9 cellular contexts compared by ENCODE assay signal in genomic region chr11:58654079-58654907, GRCh38. TPM values are rescaled to one million over a fixed set of nuclear protein-coding genes. Genes with fewer than 3 reads are reported as not detected.
DNase-seq lines count a peak whose midpoint lies in the region; ATAC-seq and TF ChIP-seq lines count a peak whose summit lies in the region.
"Had no signal": no experiment of that assay in that cellular context is flagged by ENCODE, and none has a peak within 500 bp of the region (broad histone marks: within the 10 kb centered on the region; RNA-seq: fewer than 3 reads in every experiment).

No MANE protein-coding gene starts in this region.

- H3K27me3 ChIP-seq in CD8-positive, alpha-beta T cell (ENCODE audit: insufficient read depth, low read length), result no peaks in the 10 kb centered on the region
- H3K27me3 ChIP-seq in mesendoderm (ENCODE audit: insufficient read depth, low read length, poor library complexity), result no peaks in the 10 kb centered on the region

- no peak overlapping the region for H3K4me3 Mint-ChIP-seq in CD8-positive, alpha-beta T cell
- peak overlapping the region; percentile 5 for H3K4me3 Mint-ChIP-seq in activated CD8-positive, alpha-beta T cell treated with anti-CD3 and anti-CD28 coated beads for 36 hours
- no peak overlapping the region for H3K4me3 Mint-ChIP-seq in effector memory CD8-positive, alpha-beta T cell
- H3K4me3 Mint-ChIP-seq: T-helper 1 cell treated with Interleukin-12 subunit alpha and Interleukin-12 subunit beta and Interleukin-4 antibody, amounts not matched to agents 30 μg/mL and 1 μg/mL, for 36 hours had no signal

- no peak overlapping the region for H2BK120ac ChIP-seq in mesendoderm (ENCODE audit: low read depth, low read length)

- no peak overlapping the region for H4K5ac ChIP-seq in mesendoderm (ENCODE audit: low read length)

- no peak overlapping the region for H3K27ac Mint-ChIP-seq in CD8-positive, alpha-beta T cell
- peak overlapping the region; percentile 17 for H3K27ac Mint-ChIP-seq in activated CD8-positive, alpha-beta T cell treated with anti-CD3 and anti-CD28 coated beads for 36 hours
- no peak overlapping the region for H3K27ac Mint-ChIP-seq in effector memory CD8-positive, alpha-beta T cell
- H3K27ac Mint-ChIP-seq: T-helper 1 cell treated with Interleukin-12 subunit alpha and Interleukin-12 subunit beta and Interleukin-4 antibody, amounts not matched to agents 30 μg/mL and 1 μg/mL, for 36 hours had no signal

- no peak overlapping the region for H3K18ac ChIP-seq in mesendoderm (ENCODE audit: low read length)

- no peak overlapping the region for H3K9ac ChIP-seq in mesendoderm (ENCODE audit: low read length)

- CTCF ChIA-PET in CD8-positive, alpha-beta T cell (lab: Charles Lee), result interaction anchor here (0.7 to 8.0 kb wide), 17 partner anchors 8 to 507 kb away, joined by 3 to 135 read pairs (median 4); no protein-coding TSS in a partner anchor
- CTCF ChIA-PET in activated CD8-positive, alpha-beta T cell treated with anti-CD3 and anti-CD28 coated beads for 36 hours (lab: Charles Lee), result interaction anchor here (0.6 to 4.6 kb wide), 22 partner anchors 13 to 504 kb away, joined by 3 to 45 read pairs (median 4); partner anchors contain the start of gene LPXN

- H2BK5ac ChIP-seq in mesendoderm (ENCODE audit: low read length), result no peak overlapping the region

- H3K27ac ChIP-seq in CD8-positive, alpha-beta T cell (ENCODE audit: low read depth, low read length), result no peak overlapping the region
- no peak overlapping the region for H3K27ac ChIP-seq in mesendoderm (ENCODE audit: low read depth, low read length)

- intact Hi-C loops in CD8-positive, alpha-beta T cell (cut with DNase I, micrococcal nuclease), result loop anchor here (1.0 to 10.0 kb wide), 8 partner anchors 21 to 504 kb away; no protein-coding TSS in a partner anchor
- intact Hi-C loops in activated CD8-positive, alpha-beta T cell treated with anti-CD3 and anti-CD28 coated beads for 36 hours (cut with micrococcal nuclease), result loop anchor here (1.0 to 10.0 kb wide), 3 partner anchors 61 to 411 kb away; no protein-coding TSS in a partner anchor

- no peaks in the 10 kb centered on the region for H3K27me3 Mint-ChIP-seq in CD8-positive, alpha-beta T cell (ENCODE audit: low read depth)
- no peaks in the 10 kb centered on the region for H3K27me3 Mint-ChIP-seq in activated CD8-positive, alpha-beta T cell treated with anti-CD3 and anti-CD28 coated beads for 36 hours
- peaks cover 6% of the 10 kb centered on the region in 2 donors for H3K27me3 Mint-ChIP-seq in effector memory CD8-positive, alpha-beta T cell

- no peak overlapping the region for H2AK5ac ChIP-seq in mesendoderm (ENCODE audit: low read length)

- no peak overlapping the region for H3K4me2 ChIP-seq in mesendoderm (ENCODE audit: low read length)

- no peaks in the 10 kb centered on the region for H3K9me3 Mint-ChIP-seq in CD8-positive, alpha-beta T cell
- H3K9me3 Mint-ChIP-seq in activated CD8-positive, alpha-beta T cell treated with anti-CD3 and anti-CD28 coated beads for 36 hours, result no peaks in the 10 kb centered on the region
- no peaks in the 10 kb centered on the region for H3K9me3 Mint-ChIP-seq in effector memory CD8-positive, alpha-beta T cell
- H3K9me3 Mint-ChIP-seq: T-helper 1 cell treated with Interleukin-12 subunit alpha and Interleukin-12 subunit beta and Interleukin-4 antibody, amounts not matched to agents 30 μg/mL and 1 μg/mL, for 36 hours had no signal

- no peak overlapping the region for H3K4me3 ChIP-seq in CD8-positive, alpha-beta T cell (ENCODE audit: low read depth, low read length)
- no peak overlapping the region for H3K4me3 ChIP-seq in mesendoderm (ENCODE audit: low read length)

- no CpG with 5 or more reads among the region's 12 CpGs for WGBS in mesendoderm (ENCODE audit: extremely low coverage, insufficient coverage, low lambda C conversion rate)

- no peak overlapping the region for H4K8ac ChIP-seq in mesendoderm (ENCODE audit: low read depth, low read length)

- H3K56ac ChIP-seq in mesendoderm (ENCODE audit: low read length), result no peak overlapping the region

- no peaks in the 10 kb centered on the region for H3K36me3 Mint-ChIP-seq in CD8-positive, alpha-beta T cell
- no peaks in the 10 kb centered on the region for H3K36me3 Mint-ChIP-seq in activated CD8-positive, alpha-beta T cell treated with anti-CD3 and anti-CD28 coated beads for 36 hours (ENCODE audit: low read depth)
- no peaks in the 10 kb centered on the region for H3K36me3 Mint-ChIP-seq in effector memory CD8-positive, alpha-beta T cell (ENCODE audit: insufficient read depth)

- peaks cover 4% of the 10 kb centered on the region for H3K4me1 Mint-ChIP-seq in CD8-positive, alpha-beta T cell (ENCODE audit: low read depth)
- H3K4me1 Mint-ChIP-seq in activated CD8-positive, alpha-beta T cell treated with anti-CD3 and anti-CD28 coated beads for 36 hours (ENCODE audit: low read depth), result peaks cover 19% of the 10 kb centered on the region
- H3K4me1 Mint-ChIP-seq in effector memory CD8-positive, alpha-beta T cell (ENCODE audit: low read depth in 2 of 2), result peaks cover 6 to 8% of the 10 kb centered on the region in 2 donors

- H3K79me2 ChIP-seq in mesendoderm (ENCODE audit: control insufficient read depth, insufficient read depth, low read length), result no peaks in the 10 kb centered on the region

- peak; percentile 98 for ATAC-seq in CD8-positive, alpha-beta T cell
- ATAC-seq in GM19324 (IDR thresholded peaks at IDR 0.05; ENCODE audit: low FRiP score, unreplicated experiment) (peak; percentile 92), HG03378 (IDR thresholded peaks at IDR 0.05; ENCODE audit: unreplicated experiment) (peak; percentile 93)
- peak; percentile 96 for ATAC-seq in activated CD8-positive, alpha-beta T cell treated with anti-CD3 and anti-CD28 coated beads for 36 hours
- peak; percentile 99 for ATAC-seq in effector memory CD8-positive, alpha-beta T cell (replicated peaks)

- no peak overlapping the region for H3K4ac ChIP-seq in mesendoderm (ENCODE audit: low read depth, low read length)

- H3K79me1 ChIP-seq in mesendoderm (ENCODE audit: low read length), result no peaks in the 10 kb centered on the region

- H3K36me3 ChIP-seq in CD8-positive, alpha-beta T cell (ENCODE audit: insufficient read depth, low read length), result no peaks in the 10 kb centered on the region
- H3K36me3 ChIP-seq in mesendoderm (ENCODE audit: control insufficient read depth, insufficient read depth, low read length), result no peaks in the 10 kb centered on the region

- DNase-seq in CD8-positive, alpha-beta T cell, result peak; percentile 53 to 85 (median 79)
- DNase-seq in NCI-H69 (lab: John Stamatoyannopoulos, UW), result peak; percentile 88
- peak; percentile 90 for DNase-seq in activated CD8-positive, alpha-beta T cell treated with anti-CD3 and anti-CD28 coated beads for 36 hours
- DNase-seq in effector memory CD8-positive, alpha-beta T cell, result peak; percentile 67 to 70 (median 67)
- DNase-seq in mesendoderm, result peak; percentile 89
- peak; percentile 42 to 50 for DNase-seq in stimulated activated CD8-positive, alpha-beta memory T cell treated with anti-CD3 and anti-CD28 coated beads, Interleukin-2, amount 100 ng/mL, for 1 hour (ENCODE audit: low read depth in 2 of 2)

- TF ChIP-seq CTCF in CD8-positive, alpha-beta T cell (IDR thresholded peaks at IDR 0.05), result peak; percentile 82
- TF ChIP-seq CTCF in activated CD8-positive, alpha-beta T cell treated with anti-CD3 and anti-CD28 coated beads for 36 hours (IDR thresholded peaks at IDR 0.05), result peak; percentile 92

- H3K23ac ChIP-seq in mesendoderm (ENCODE audit: low read length), result no peak overlapping the region

- no peaks in the 10 kb centered on the region for H3K9me3 ChIP-seq in CD8-positive, alpha-beta T cell (ENCODE audit: low read length)

- H2BK15ac ChIP-seq in mesendoderm (replicated peaks; ENCODE audit: low read depth), result no peak overlapping the region

- H3K4me1 ChIP-seq in CD8-positive, alpha-beta T cell (ENCODE audit: insufficient read depth, low read length), result no peaks in the 10 kb centered on the region
- no peaks in the 10 kb centered on the region for H3K4me1 ChIP-seq in mesendoderm (ENCODE audit: control insufficient read depth, low read depth, low read length)

- POLR2A ChIA-PET in CD8-positive, alpha-beta T cell (lab: Charles Lee), result no interaction called here
- POLR2A ChIA-PET in activated CD8-positive, alpha-beta T cell treated with anti-CD3 and anti-CD28 coated beads for 36 hours (lab: Charles Lee), result interaction anchor here (1.3 kb wide), 1 partner anchor 14 kb away, joined by 5 read pairs; no protein-coding TSS in a partner anchor

RNA-seq across cellular contexts. Expression of gene CNTF, which starts 31.8 kb away (rescaled TPM):
- 1 to 10 TPM; 3.7 TPM for total RNA-seq in CD8-positive, alpha-beta T cell
- 1 to 10 TPM; 1.8 to 2.4 TPM for total RNA-seq in activated CD8-positive, alpha-beta T cell treated with anti-CD3 and anti-CD28 coated beads for 36 hours
- polyA plus RNA-seq in mesendoderm (2013, experiment 1 of 2), result 0.72 TPM
- 0.69 TPM for polyA plus RNA-seq in mesendoderm (2013, experiment 2 of 2)
